Comparison of ENCODE assay signal across 10 cellular contexts in the genomic region with DNA sequence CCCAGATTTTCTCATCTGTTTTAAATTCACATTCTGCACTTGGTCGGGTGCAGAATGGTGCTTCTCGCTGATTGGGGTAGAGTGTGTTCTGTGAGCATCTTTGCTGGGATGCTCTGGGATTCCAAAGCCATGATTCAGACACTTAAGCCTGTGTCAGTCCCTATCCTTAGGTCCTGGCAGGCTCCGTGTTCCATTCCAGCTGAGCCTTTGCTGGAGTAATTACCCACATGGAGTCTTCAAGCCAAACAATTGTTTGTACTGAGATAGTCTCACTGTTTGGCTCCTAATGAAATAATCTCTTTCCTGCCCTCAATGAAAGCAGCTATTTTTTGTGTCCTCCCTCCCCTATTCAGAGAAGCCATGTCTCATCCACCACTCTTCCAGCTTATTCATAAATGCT. TPM values are rescaled to one million over a fixed set of nuclear protein-coding genes. Genes with fewer than 3 reads are reported as not detected.
DNase-seq lines count a peak whose midpoint lies in the region; ATAC-seq and TF ChIP-seq lines count a peak whose summit lies in the region.
"Had no signal": no experiment of that assay in that cellular context is flagged by ENCODE, and none has a peak within 500 bp of the region (broad histone marks: within the 10 kb centered on the region; RNA-seq: fewer than 3 reads in every experiment).

No MANE protein-coding gene starts in this region.

- WGBS in stomach, 5 donors: 31 to 54% (median 50%) methylated on average over 3 of the region's 3 CpGs

- TF ChIP-seq CTCF in stomach (IDR thresholded peaks at IDR 0.05) (no peak), WERI-Rb-1 (IDR thresholded peaks at IDR 0.05; ENCODE audit: low read depth, low read length) (no peak)

- intact Hi-C loops in activated CD4-positive, alpha-beta T cell treated with anti-CD3 and anti-CD28 coated beads for 36 hours (cut with DNase I, micrococcal nuclease): no loop called here
- intact Hi-C loops in stomach (cut with DNase I; ENCODE audit: low total_unique reads): no loop called here

- H3K36me3 ChIP-seq in stomach: peaks cover 0 to 8% (median 3%) of the 10 kb centered on the region in 4 donors
- H3K36me3 ChIP-seq in WERI-Rb-1: no peaks in the 10 kb centered on the region

- H3K9me3 ChIP-seq in T-helper 17 cell (ENCODE audit: control insufficient read depth, low read length, poor library complexity, severe bottlenecking) (no peaks in the 10 kb centered on the region), stomach (no peaks in the 10 kb centered on the region), WERI-Rb-1 (ENCODE audit: severe bottlenecking) (no peaks in the 10 kb centered on the region)

- peaks cover 93% of the 10 kb centered on the region for H3K4me1 Mint-ChIP-seq in activated CD4-positive, alpha-beta T cell treated with anti-CD3 and anti-CD28 coated beads for 36 hours
- peaks cover 63% of the 10 kb centered on the region for H3K4me1 Mint-ChIP-seq in T-helper 17 cell

- no peaks in the 10 kb centered on the region for H3K9me3 Mint-ChIP-seq in activated CD4-positive, alpha-beta T cell treated with anti-CD3 and anti-CD28 coated beads for 36 hours (ENCODE audit: low read depth)

- ATAC-seq in activated CD4-positive, alpha-beta T cell treated with anti-CD3 and anti-CD28 coated beads for 36 hours: no peak
- ATAC-seq in T-helper 17 cell: no peak

- peaks cover 75% of the 10 kb centered on the region for H3K36me3 Mint-ChIP-seq in activated CD4-positive, alpha-beta T cell treated with anti-CD3 and anti-CD28 coated beads for 36 hours (ENCODE audit: low read depth)
- peaks cover 17% of the 10 kb centered on the region for H3K36me3 Mint-ChIP-seq in T-helper 17 cell (ENCODE audit: low read depth)

- peaks cover 58 to 98% (median 85%) of the 10 kb centered on the region in 4 donors for H3K4me1 ChIP-seq in stomach

- H3K27me3 Mint-ChIP-seq in activated CD4-positive, alpha-beta T cell treated with anti-CD3 and anti-CD28 coated beads for 36 hours: no peaks in the 10 kb centered on the region
- no peaks in the 10 kb centered on the region for H3K27me3 Mint-ChIP-seq in T-helper 17 cell

- H3K27ac ChIP-seq in stomach (peak overlapping the region; percentile 47 to 99 (median 88)), WERI-Rb-1 (no peak overlapping the region)

- DNase-seq in activated CD4-positive, alpha-beta T cell treated with anti-CD3 and anti-CD28 coated beads for 36 hours: no peak
- no peak for DNase-seq in activated CD4-positive, alpha-beta T cell treated with anti-CD3 and anti-CD28 coated beads, Interleukin-2, amount 50 U/mL, for 4 hours
- DNase-seq in T-helper 17 cell (no peak), foreskin melanocyte (peak; percentile 93), stomach (peak; percentile 39), DMS 273 treated with DMSO at 0.1 percent for 48 hours (lab: John Stamatoyannopoulos, UW) (no peak), WERI-Rb-1 (no peak), UCSD-AML1 (lab: John Stamatoyannopoulos, UW; ENCODE audit: unreplicated experiment) (no peak)
- DNase-seq: AML-193, retina had no signal

- peak overlapping the region; percentile 27 for H3K4me3 Mint-ChIP-seq in activated CD4-positive, alpha-beta T cell treated with anti-CD3 and anti-CD28 coated beads for 36 hours
- peak overlapping the region; percentile 90 for H3K4me3 Mint-ChIP-seq in T-helper 17 cell

- H3K27ac Mint-ChIP-seq in activated CD4-positive, alpha-beta T cell treated with anti-CD3 and anti-CD28 coated beads for 36 hours: peak overlapping the region; percentile 96
- H3K27ac Mint-ChIP-seq in T-helper 17 cell: peak overlapping the region; percentile 99

- no peak for TF ChIP-seq EP300 in stomach (IDR thresholded peaks at IDR 0.05)

- no peaks in the 10 kb centered on the region for H3K27me3 ChIP-seq in stomach
- no peaks in the 10 kb centered on the region for H3K27me3 ChIP-seq in WERI-Rb-1 (ENCODE audit: insufficient read depth, low read depth, severe bottlenecking)

- TF ChIP-seq POLR2A in stomach (IDR thresholded peaks at IDR 0.05): no peak

- H3K4me3 ChIP-seq in stomach (no peak overlapping the region), WERI-Rb-1 (ENCODE audit: low read depth, low read length) (no peak overlapping the region)

- CTCF ChIA-PET in activated CD4-positive, alpha-beta T cell treated with anti-CD3 and anti-CD28 coated beads for 36 hours (lab: Charles Lee): interaction anchor here (0.6 to 1.5 kb wide), 7 partner anchors 8 to 118 kb away, joined by 3 to 5 read pairs (median 4); no protein-coding TSS in a partner anchor

- POLR2A ChIA-PET in activated CD4-positive, alpha-beta T cell treated with anti-CD3 and anti-CD28 coated beads for 36 hours (lab: Charles Lee): interaction anchor here (1.9 kb wide), 1 partner anchor 9 kb away, joined by 5 read pairs; no protein-coding TSS in a partner anchor

RNA-seq across cellular contexts. Expression of a gene that starts 18.7 kb away (rescaled TPM):
- total RNA-seq in activated CD4-positive, alpha-beta T cell treated with anti-CD3 and anti-CD28 coated beads for 36 hours: 100 to 1,000 TPM; 241 to 258 TPM
- total RNA-seq in T-helper 17 cell (100 to 1,000 TPM; 155 to 169 TPM), stomach (10 to 100 TPM; 21.6 to 58.0 (median 35.9) TPM)
- polyA plus RNA-seq in stomach: 10 to 100 TPM; 22.4 to 50.4 (median 27.8) TPM

RNA-seq across cellular contexts. Expression of a gene that starts 58.1 kb away (rescaled TPM):
- 1 to 10 TPM; 4.6 to 5.3 TPM for total RNA-seq in activated CD4-positive, alpha-beta T cell treated with anti-CD3 and anti-CD28 coated beads for 36 hours
- total RNA-seq in T-helper 17 cell (1 to 10 TPM; 2.1 to 2.8 TPM), stomach (1 to 10 TPM in 1 of 5 donors, under 1 TPM in 1, not detected in 3; 0.45 to 2.0 TPM)
- under 1 TPM; 0.35 to 0.92 (median 0.81) TPM for polyA plus RNA-seq in stomach

Comparison
In these comparisons a context has a peak if more than half of its experiments do, and no peak if none do; other contexts are left out.
1. DNase-seq: peak in foreskin melanocyte (single experiment) and stomach (single experiment); none in activated CD4-positive, alpha-beta T cell treated with anti-CD3 and anti-CD28 coated beads for 36 hours (single experiment), activated CD4-positive, alpha-beta T cell treated with anti-CD3 and anti-CD28 coated beads, Interleukin-2, amount 50 U/mL, for 4 hours (0 of 2), T-helper 17 cell (0 of 3), DMS 273 treated with DMSO at 0.1 percent for 48 hours (single experiment), WERI-Rb-1 (single experiment) and UCSD-AML1 (single experiment).